Comparison of ENCODE assay signal across 8 cellular contexts in genomic region chr5:139293504-139294371, GRCh38. TPM values are rescaled to one million over a fixed set of nuclear protein-coding genes. Genes with fewer than 3 reads are reported as not detected.
DNase-seq lines count a peak whose midpoint lies in the region; ATAC-seq and TF ChIP-seq lines count a peak whose summit lies in the region.

Gene MATR3 (plus strand): TSS chr5:139293740. CDS start chr5:139307416, 13,676 bp downstream.

- no peaks in the 10 kb centered on the region for H3K9me3 Mint-ChIP-seq in activated naive CD4-positive, alpha-beta T cell treated with anti-CD3 and anti-CD28 coated beads, Interleukin-2, amount 10 ng/mL, durations not matched to agents 7 days and 5 days

- DNase-seq in GF-D8 (lab: John Stamatoyannopoulos, UW): peak; percentile 64
- peak; percentile 75 for DNase-seq in HFF-Myc (ENCODE audit: extremely low read depth, low read depth)
- DNase-seq in NB4 (ENCODE audit: low read depth): peak; percentile 96
- DNase-seq in SK-N-MC (ENCODE audit: low read depth, low spot score): peak; percentile 52
- peak; percentile 96 for DNase-seq in activated naive CD4-positive, alpha-beta T cell treated with anti-CD3 and anti-CD28 coated beads, Interleukin-2, amount 10 ng/mL, durations not matched to agents 7 days and 5 days
- peak; percentile 81 for DNase-seq in non-pigmented ciliary epithelial cell (ENCODE audit: low read depth)
- peak; percentile 91 for DNase-seq in superior temporal gyrus (ENCODE audit: extremely low spot score)

- CTCF ChIA-PET in activated naive CD4-positive, alpha-beta T cell treated with anti-CD3 and anti-CD28 coated beads, Interleukin-2, amount 10 ng/mL, durations not matched to agents 7 days and 5 days (lab: Charles Lee): interaction anchor here (0.7 to 1.2 kb wide), 3 partner anchors 43 to 127 kb away, joined by 3 to 4 read pairs (median 3); partner anchors contain the start of gene PAIP2

- peak; percentile 96 for ATAC-seq in gastroesophageal sphincter

- peaks cover 3% of the 10 kb centered on the region for H3K27me3 Mint-ChIP-seq in activated naive CD4-positive, alpha-beta T cell treated with anti-CD3 and anti-CD28 coated beads, Interleukin-2, amount 10 ng/mL, durations not matched to agents 7 days and 5 days

- TF ChIP-seq POLR2A in NB4 (IDR thresholded peaks at IDR 0.05; ENCODE audit: extremely low read depth, insufficient read length) (peak; percentile 91), gastroesophageal sphincter (IDR thresholded peaks at IDR 0.05) (peak; percentile 96 to 98)

- 0% methylated on average over 3 of the region's 88 CpGs; no CpG with 5 or more reads in 1 of the 2 donors for WGBS in gastroesophageal sphincter (ENCODE audit: low coverage in 1 of 2), 2 donors

- H3K4me1 Mint-ChIP-seq in activated naive CD4-positive, alpha-beta T cell treated with anti-CD3 and anti-CD28 coated beads, Interleukin-2, amount 10 ng/mL, durations not matched to agents 7 days and 5 days: peaks cover 41% of the 10 kb centered on the region

- TF ChIP-seq EP300 in gastroesophageal sphincter (IDR thresholded peaks at IDR 0.05): no peak

- no peak for TF ChIP-seq CTCF in HFF-Myc (IDR thresholded peaks at IDR 0.05; ENCODE audit: low read depth, low read length, missing control alignments)
- no peak for TF ChIP-seq CTCF in NB4 (IDR thresholded peaks at IDR 0.05; ENCODE audit: low read depth, low read length)
- no peak for TF ChIP-seq CTCF in gastroesophageal sphincter (IDR thresholded peaks at IDR 0.05)

- peak within 1 kb of the TSS; percentile 100 for H3K9ac ChIP-seq in SK-N-MC (ENCODE audit: insufficient read length)

- peaks cover 20% of the 10 kb centered on the region for H3K36me3 Mint-ChIP-seq in activated naive CD4-positive, alpha-beta T cell treated with anti-CD3 and anti-CD28 coated beads, Interleukin-2, amount 10 ng/mL, durations not matched to agents 7 days and 5 days

- H3K36me3 ChIP-seq in SK-N-MC (ENCODE audit: insufficient read depth, low read length): peaks cover 32% of the 10 kb centered on the region
- no peaks in the 10 kb centered on the region for H3K36me3 ChIP-seq in gastroesophageal sphincter

- H3K27ac Mint-ChIP-seq in activated naive CD4-positive, alpha-beta T cell treated with anti-CD3 and anti-CD28 coated beads, Interleukin-2, amount 10 ng/mL, durations not matched to agents 7 days and 5 days: peak within 1 kb of the TSS; percentile 98

- H3K27me3 ChIP-seq in gastroesophageal sphincter: no peaks in the 10 kb centered on the region

- peak within 1 kb of the TSS; percentile 97 for H3K4me3 Mint-ChIP-seq in activated naive CD4-positive, alpha-beta T cell treated with anti-CD3 and anti-CD28 coated beads, Interleukin-2, amount 10 ng/mL, durations not matched to agents 7 days and 5 days

- H3K27ac ChIP-seq in SK-N-MC (peak within 1 kb of the TSS; percentile 98), gastroesophageal sphincter (peak within 1 kb of the TSS; percentile 95 to 100 (median 98))

- H3K9me3 ChIP-seq in SK-N-MC (ENCODE audit: low read depth, low read length): no peaks in the 10 kb centered on the region
- no peaks in the 10 kb centered on the region for H3K9me3 ChIP-seq in gastroesophageal sphincter

- H3K4me3 ChIP-seq in HFF-Myc (replicated peaks; ENCODE audit: low read depth, low read length) (peak within 1 kb of the TSS; percentile 80), NB4 (ENCODE audit: low read depth, low read length) (peak within 1 kb of the TSS; percentile 88), SK-N-MC (peak within 1 kb of the TSS; percentile 97), gastroesophageal sphincter (peak within 1 kb of the TSS; percentile 91 to 96)

- peaks cover 0 to 45% (median 27%) of the 10 kb centered on the region in 3 donors for H3K4me1 ChIP-seq in gastroesophageal sphincter

RNA-seq across cellular contexts. Expression of gene MATR3, which starts in this region (rescaled TPM):
- 100 to 1,000 TPM; 194 to 326 (median 314) TPM for total RNA-seq in gastroesophageal sphincter

Comparison
In these comparisons a context has a peak if more than half of its experiments do, and no peak if none do; other contexts are left out.
1. Peak in every context shown above with its lines: DNase-seq, ATAC-seq, H3K4me3 ChIP-seq and H3K27ac ChIP-seq.